1 cellular context compared by ENCODE assay signal in genomic region chr6:116102856-116103255, GRCh38.
TF ChIP-seq lines count a peak whose summit lies in the region.

No MANE protein-coding gene starts in this region.

TF ChIP-seq in K562, 482 proteins besides CTCF, POLR2A, EP300 and RAD21:
- TF ChIP-seq ZNF395 (CRISPR knock-in tag; IDR thresholded peaks at IDR 0.05): no peak
- TF ChIP-seq SPI1 (IDR thresholded peaks at IDR 0.05; ENCODE audit: borderline replicate concordance, low read depth, low read length): peak; percentile 37; the same call in 1 of the 2 replicates
